ENCODE assay signal across 8 cellular contexts in the genomic region with DNA sequence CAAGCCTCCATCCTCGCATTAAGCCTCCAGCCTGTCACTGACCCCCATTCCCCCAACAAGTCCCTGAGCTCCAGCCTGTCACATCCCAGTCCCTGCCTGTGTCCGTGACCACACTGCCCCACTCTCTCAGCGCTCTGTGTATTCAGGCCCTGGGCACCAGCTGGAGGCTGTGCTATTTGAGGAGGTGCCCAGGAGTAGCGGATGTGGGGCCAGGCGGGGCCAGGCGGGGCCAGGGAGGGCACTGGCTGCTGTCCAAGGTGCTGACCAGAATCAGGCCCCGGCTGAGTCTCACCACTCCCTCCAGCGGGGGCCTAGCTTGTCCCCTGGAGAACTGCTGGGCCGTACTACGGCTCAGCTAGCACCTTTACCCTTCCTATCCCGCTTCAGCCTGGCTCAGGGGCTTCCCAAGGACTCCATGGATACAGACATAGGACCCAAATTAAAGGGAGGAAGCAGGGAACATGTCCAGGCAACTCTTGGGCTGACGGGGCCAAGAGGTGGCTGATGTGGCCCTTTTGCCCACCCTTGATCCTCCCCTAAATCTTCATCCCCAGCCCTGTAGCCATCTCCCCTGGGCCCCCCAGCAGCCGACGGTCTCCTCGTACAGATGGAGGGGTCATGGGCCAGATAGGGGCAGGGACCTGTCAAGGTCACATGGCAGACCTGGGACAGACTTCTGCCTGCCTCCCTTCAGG. TPM values are rescaled to one million over a fixed set of nuclear protein-coding genes. Genes with fewer than 3 reads are reported as not detected.
A peak's percentile ranks its signal among the peaks of the same experiment; 100 is the strongest.
DNase-seq lines count a peak whose midpoint lies in the region; ATAC-seq and TF ChIP-seq lines count a peak whose summit lies in the region.

No MANE protein-coding gene starts in this region.

- no peaks in the 10 kb centered on the region for H3K9me3 ChIP-seq in MG63

- H3K4me3 ChIP-seq in MG63 (no peak overlapping the region), dorsolateral prefrontal cortex (peak overlapping the region; percentile 24 to 72 (median 57))

- TF ChIP-seq CTCF in dorsolateral prefrontal cortex (IDR thresholded peaks at IDR 0.05 in 54 of 56, conservative IDR thresholded peaks at IDR 0.05 in 2 of 56; ENCODE audit: low read depth in 1 of 56, partially characterized antibody in 56 of 56): peak in 38 of 56 donors; percentile 6 to 55 (median 21)

- DNase-seq in CMK (ENCODE audit: low read depth): peak; percentile 8
- peak; percentile 11 for DNase-seq in MG63
- DNase-seq in activated CD4-positive, alpha-beta T cell treated with anti-CD3 and anti-CD28 coated beads, Interleukin-2, amount 10 ng/mL, durations not matched to agents 7 days and 5 days: peak; percentile 78
- DNase-seq in dorsolateral prefrontal cortex: peak; percentile 52 to 90 (median 85)
- DNase-seq in mesenteric fat pad (ENCODE audit: low spot score): peak; percentile 73
- peak; percentile 81 for DNase-seq in stimulated activated CD8-positive, alpha-beta memory T cell treated with anti-CD3 and anti-CD28 coated beads, Interleukin-4, amount 100 ng/mL, for 48 hours
- no peak for DNase-seq in GF-D8 (lab: John Stamatoyannopoulos, UW)

- no peak for ATAC-seq in GM18511 (IDR thresholded peaks at IDR 0.05; ENCODE audit: unreplicated experiment)

- no peak overlapping the region for H3K27ac Mint-ChIP-seq in activated CD4-positive, alpha-beta T cell treated with anti-CD3 and anti-CD28 coated beads, Interleukin-2, amount 10 ng/mL, durations not matched to agents 7 days and 5 days

- H3K36me3 ChIP-seq in MG63: no peaks in the 10 kb centered on the region

- no peaks in the 10 kb centered on the region for H3K36me3 Mint-ChIP-seq in activated CD4-positive, alpha-beta T cell treated with anti-CD3 and anti-CD28 coated beads, Interleukin-2, amount 10 ng/mL, durations not matched to agents 7 days and 5 days (ENCODE audit: low read depth)

- no peak overlapping the region for H3K4me3 Mint-ChIP-seq in activated CD4-positive, alpha-beta T cell treated with anti-CD3 and anti-CD28 coated beads, Interleukin-2, amount 10 ng/mL, durations not matched to agents 7 days and 5 days

- no peaks in the 10 kb centered on the region for H3K27me3 ChIP-seq in MG63
- H3K27me3 ChIP-seq in dorsolateral prefrontal cortex: no peaks in the 10 kb centered on the region

- POLR2A ChIA-PET in activated CD4-positive, alpha-beta T cell treated with anti-CD3 and anti-CD28 coated beads, Interleukin-2, amount 10 ng/mL, durations not matched to agents 7 days and 5 days (lab: Charles Lee): no interaction called here

- peaks cover 11% of the 10 kb centered on the region for H3K4me1 Mint-ChIP-seq in activated CD4-positive, alpha-beta T cell treated with anti-CD3 and anti-CD28 coated beads, Interleukin-2, amount 10 ng/mL, durations not matched to agents 7 days and 5 days

- CTCF ChIA-PET in activated CD4-positive, alpha-beta T cell treated with anti-CD3 and anti-CD28 coated beads, Interleukin-2, amount 10 ng/mL, durations not matched to agents 7 days and 5 days (lab: Charles Lee): interaction anchor here (0.6 kb wide), 1 partner anchor 1134 kb away, joined by 3 read pairs; no protein-coding TSS in a partner anchor

- intact Hi-C loops in dorsolateral prefrontal cortex (cut with DNase I): loop anchor here (2.0 to 5.0 kb wide), 5 partner anchors 17 to 47 kb away; partner anchors contain the start of gene KLHL40 (in 1 of the 2)

- H3K27ac ChIP-seq in dorsolateral prefrontal cortex: peak overlapping the region; percentile 87 to 100 (median 98)

- H3K27me3 Mint-ChIP-seq in activated CD4-positive, alpha-beta T cell treated with anti-CD3 and anti-CD28 coated beads, Interleukin-2, amount 10 ng/mL, durations not matched to agents 7 days and 5 days: no peaks in the 10 kb centered on the region

- no peaks in the 10 kb centered on the region for H3K9me3 Mint-ChIP-seq in activated CD4-positive, alpha-beta T cell treated with anti-CD3 and anti-CD28 coated beads, Interleukin-2, amount 10 ng/mL, durations not matched to agents 7 days and 5 days

RNA-seq across cellular contexts. Expression of gene HHATL, which starts 1.1 kb away (rescaled TPM):
- not detected in 2 replicates for total RNA-seq in MG63 (2014; rRNA removed; shearing (Covaris generic); ENCODE audit: low replicate concordance)
- not detected for total RNA-seq in activated CD4-positive, alpha-beta T cell treated with anti-CD3 and anti-CD28 coated beads, Interleukin-2, amount 10 ng/mL, durations not matched to agents 7 days and 5 days
- total RNA-seq in dorsolateral prefrontal cortex (100 to 1,000 TPM in 90 of 120 experiments, 10 to 100 TPM in 30; 39.4 to 400 (median 145) TPM), mesenteric fat pad (0.48 TPM)

RNA-seq across cellular contexts. Expression of gene KLHL40, which starts 16.2 kb away (rescaled TPM):
- not detected in 2 replicates for total RNA-seq in MG63 (2014; rRNA removed; shearing (Covaris generic); ENCODE audit: low replicate concordance)
- not detected for total RNA-seq in activated CD4-positive, alpha-beta T cell treated with anti-CD3 and anti-CD28 coated beads, Interleukin-2, amount 10 ng/mL, durations not matched to agents 7 days and 5 days
- total RNA-seq in dorsolateral prefrontal cortex: under 1 TPM in 16 of 120 experiments, not detected in 104; 0.16 to 0.51 (median 0.24) TPM
- total RNA-seq in mesenteric fat pad: not detected

RNA-seq across cellular contexts. Expression of gene ZBTB47, which starts 48.0 kb away (rescaled TPM):
- total RNA-seq in MG63 (2014; rRNA removed; shearing (Covaris generic); ENCODE audit: low replicate concordance): 11.7 and 22.7 TPM in 2 replicates
- total RNA-seq in activated CD4-positive, alpha-beta T cell treated with anti-CD3 and anti-CD28 coated beads, Interleukin-2, amount 10 ng/mL, durations not matched to agents 7 days and 5 days: under 1 TPM; 0.21 to 0.22 TPM
- total RNA-seq in dorsolateral prefrontal cortex: 100 to 1,000 TPM in 3 of 120 experiments, 10 to 100 TPM in 117; 45.2 to 122 (median 62.1) TPM
- total RNA-seq in mesenteric fat pad: 58.2 TPM

Comparison
In these comparisons a context has a peak if more than half of its experiments do, and no peak if none do; other contexts are left out.
1. RNA of gene HHATL, which starts 1.1 kb away (total RNA-seq): 39.4 to 400 TPM in dorsolateral prefrontal cortex; 0.48 TPM in mesenteric fat pad (single experiment), not detected in MG63 and not detected in activated CD4-positive, alpha-beta T cell treated with anti-CD3 and anti-CD28 coated beads, Interleukin-2, amount 10 ng/mL, durations not matched to agents 7 days and 5 days; every median in the first group is over 10 times any median in the second.
2. RNA of gene ZBTB47, which starts 48.0 kb away (total RNA-seq): 45.2 to 122 TPM in dorsolateral prefrontal cortex, 58.2 TPM in mesenteric fat pad (single experiment) and 11.7 to 22.7 TPM in MG63; 0.21 to 0.22 TPM in activated CD4-positive, alpha-beta T cell treated with anti-CD3 and anti-CD28 coated beads, Interleukin-2, amount 10 ng/mL, durations not matched to agents 7 days and 5 days; every median in the first group is over 10 times any median in the second.